Comparison of ENCODE assay signal across 8 cellular contexts in genomic region chr5:59099270-59099994, GRCh38.
DNase-seq lines count a peak whose midpoint lies in the region; ATAC-seq and TF ChIP-seq lines count a peak whose summit lies in the region.

No MANE protein-coding gene starts in this region.

- CTCF ChIA-PET in CD4-positive, alpha-beta memory T cell (lab: Charles Lee; ENCODE audit: partially characterized antibody), result interaction anchor here (1.0 kb wide), 1 partner anchor 29 kb away, joined by 4 read pairs; no protein-coding TSS in a partner anchor

- no peaks in the 10 kb centered on the region for H3K27me3 ChIP-seq in CD4-positive, alpha-beta memory T cell (ENCODE audit: insufficient read depth, low read length)
- no peaks in the 10 kb centered on the region for H3K27me3 ChIP-seq in right atrium auricular region

- H3K27me3 Mint-ChIP-seq in CD4-positive, alpha-beta memory T cell, result no peaks in the 10 kb centered on the region
- H3K27me3 Mint-ChIP-seq in activated CD4-positive, alpha-beta T cell treated with anti-CD3 and anti-CD28 coated beads, Interleukin-2, amount 10 ng/mL, durations not matched to agents 24 days and 14 days, result no peaks in the 10 kb centered on the region
- H3K27me3 Mint-ChIP-seq in immature natural killer cell (ENCODE audit: low read depth in 3 of 3), result peaks cover 0 to 14% (median 8%) of the 10 kb centered on the region in 3 donors

- H3K4me3 ChIP-seq in CD4-positive, alpha-beta memory T cell (ENCODE audit: low read length in 2 of 2), result no peak overlapping the region
- no peak overlapping the region for H3K4me3 ChIP-seq in right atrium auricular region

- H3K9me3 Mint-ChIP-seq in CD4-positive, alpha-beta memory T cell, result peaks cover 0 to 2% (median 0%) of the 10 kb centered on the region in 8 donors
- H3K9me3 Mint-ChIP-seq in activated CD4-positive, alpha-beta T cell treated with anti-CD3 and anti-CD28 coated beads, Interleukin-2, amount 10 ng/mL, durations not matched to agents 24 days and 14 days, result peaks cover 12% of the 10 kb centered on the region
- H3K9me3 Mint-ChIP-seq in immature natural killer cell, result no peaks in the 10 kb centered on the region

- H3K27ac Mint-ChIP-seq in CD4-positive, alpha-beta memory T cell, result peak overlapping the region; percentile 31 to 94 (median 83)
- H3K27ac Mint-ChIP-seq in activated CD4-positive, alpha-beta T cell treated with anti-CD3 and anti-CD28 coated beads, Interleukin-2, amount 10 ng/mL, durations not matched to agents 24 days and 14 days, result peak overlapping the region; percentile 83
- H3K27ac Mint-ChIP-seq in immature natural killer cell, result peak overlapping the region; percentile 92 to 97 (median 94)

- peak overlapping the region; percentile 33 for H3K27ac ChIP-seq in CD4-positive, alpha-beta memory T cell (ENCODE audit: low read depth, low read length)
- H3K27ac ChIP-seq in right atrium auricular region, result no peak overlapping the region

- ATAC-seq in HG02852 (IDR thresholded peaks at IDR 0.05; ENCODE audit: unreplicated experiment) (peak; percentile 77), GM18861 (IDR thresholded peaks at IDR 0.05; ENCODE audit: unreplicated experiment) (no peak)

- POLR2A ChIA-PET in CD4-positive, alpha-beta memory T cell (lab: Charles Lee; ENCODE audit: partially characterized antibody), result interaction anchor here (0.5 to 3.4 kb wide), 9 partner anchors 10 to 64 kb away, joined by 3 to 34 read pairs (median 5); no protein-coding TSS in a partner anchor

- H3K4me1 ChIP-seq in CD4-positive, alpha-beta memory T cell (ENCODE audit: insufficient read depth, low read length), result peaks cover 30% of the 10 kb centered on the region
- peaks cover 0 to 3% of the 10 kb centered on the region in 2 donors for H3K4me1 ChIP-seq in right atrium auricular region

- H3K9me3 ChIP-seq in CD4-positive, alpha-beta memory T cell (ENCODE audit: control insufficient read depth in 1 of 2, low read length in 2 of 2), result no peaks in the 10 kb centered on the region
- no peaks in the 10 kb centered on the region for H3K9me3 ChIP-seq in right atrium auricular region

- peak overlapping the region in 7 of 8 donors; percentile 18 to 57 (median 49) for H3K4me3 Mint-ChIP-seq in CD4-positive, alpha-beta memory T cell
- peak overlapping the region; percentile 57 for H3K4me3 Mint-ChIP-seq in activated CD4-positive, alpha-beta T cell treated with anti-CD3 and anti-CD28 coated beads, Interleukin-2, amount 10 ng/mL, durations not matched to agents 24 days and 14 days
- peak overlapping the region; percentile 59 to 69 (median 65) for H3K4me3 Mint-ChIP-seq in immature natural killer cell

- peaks cover 15 to 42% (median 31%) of the 10 kb centered on the region in 4 donors for H3K4me1 Mint-ChIP-seq in CD4-positive, alpha-beta memory T cell
- peaks cover 60% of the 10 kb centered on the region for H3K4me1 Mint-ChIP-seq in activated CD4-positive, alpha-beta T cell treated with anti-CD3 and anti-CD28 coated beads, Interleukin-2, amount 10 ng/mL, durations not matched to agents 24 days and 14 days
- peaks cover 38 to 53% of the 10 kb centered on the region in 2 donors for H3K4me1 Mint-ChIP-seq in immature natural killer cell

- H3K36me3 ChIP-seq in CD4-positive, alpha-beta memory T cell (ENCODE audit: insufficient read depth, low read length), result no peaks in the 10 kb centered on the region
- H3K36me3 ChIP-seq in right atrium auricular region, result no peaks in the 10 kb centered on the region

- peak; percentile 59 to 82 (median 76) for DNase-seq in CD4-positive, alpha-beta memory T cell
- peak; percentile 89 for DNase-seq in activated CD4-positive, alpha-beta T cell treated with anti-CD3 and anti-CD28 coated beads, Interleukin-2, amount 10 ng/mL, durations not matched to agents 24 days and 14 days
- DNase-seq in immature natural killer cell, result peak; percentile 87 to 92 (median 91)
- DNase-seq in UCSD-AML1 (lab: John Stamatoyannopoulos, UW; ENCODE audit: unreplicated experiment), result no peak
- DNase-seq in AML-193 (lab: John Stamatoyannopoulos, UW), result no peak
- no peak for DNase-seq in right atrium auricular region (ENCODE audit: low spot score)

- intact Hi-C loops in CD4-positive, alpha-beta memory T cell (cut with micrococcal nuclease), result loop anchor here (1.0 kb wide), 2 partner anchors 28 to 60 kb away; no protein-coding TSS in a partner anchor
- intact Hi-C loops in activated CD4-positive, alpha-beta T cell treated with anti-CD3 and anti-CD28 coated beads, Interleukin-2, amount 10 ng/mL, durations not matched to agents 24 days and 14 days (cut with micrococcal nuclease), result loop anchor here (1.0 to 5.0 kb wide), 6 partner anchors 28 to 208 kb away; no protein-coding TSS in a partner anchor

- H3K36me3 Mint-ChIP-seq in CD4-positive, alpha-beta memory T cell, result no peaks in the 10 kb centered on the region
- peaks cover 4% of the 10 kb centered on the region for H3K36me3 Mint-ChIP-seq in activated CD4-positive, alpha-beta T cell treated with anti-CD3 and anti-CD28 coated beads, Interleukin-2, amount 10 ng/mL, durations not matched to agents 24 days and 14 days (ENCODE audit: low read depth)
- H3K36me3 Mint-ChIP-seq in immature natural killer cell, result peaks cover 0 to 7% (median 0%) of the 10 kb centered on the region in 3 donors

- no peak for TF ChIP-seq CTCF in right atrium auricular region (IDR thresholded peaks at IDR 0.05)

Comparison
In these comparisons a context has a peak if more than half of its experiments do, and no peak if none do; other contexts are left out.
1. DNase-seq: peak in CD4-positive, alpha-beta memory T cell (5 of 5), activated CD4-positive, alpha-beta T cell treated with anti-CD3 and anti-CD28 coated beads, Interleukin-2, amount 10 ng/mL, durations not matched to agents 24 days and 14 days (single experiment) and immature natural killer cell (3 of 3); none in UCSD-AML1 (single experiment), AML-193 (0 of 2) and right atrium auricular region (single experiment).
2. Peak in every context shown above with its lines, with median percentiles within 50 percentile points of each other: H3K27ac Mint-ChIP-seq and H3K4me3 Mint-ChIP-seq.